ENCODE assay signal across 11 cellular contexts in the genomic region with DNA sequence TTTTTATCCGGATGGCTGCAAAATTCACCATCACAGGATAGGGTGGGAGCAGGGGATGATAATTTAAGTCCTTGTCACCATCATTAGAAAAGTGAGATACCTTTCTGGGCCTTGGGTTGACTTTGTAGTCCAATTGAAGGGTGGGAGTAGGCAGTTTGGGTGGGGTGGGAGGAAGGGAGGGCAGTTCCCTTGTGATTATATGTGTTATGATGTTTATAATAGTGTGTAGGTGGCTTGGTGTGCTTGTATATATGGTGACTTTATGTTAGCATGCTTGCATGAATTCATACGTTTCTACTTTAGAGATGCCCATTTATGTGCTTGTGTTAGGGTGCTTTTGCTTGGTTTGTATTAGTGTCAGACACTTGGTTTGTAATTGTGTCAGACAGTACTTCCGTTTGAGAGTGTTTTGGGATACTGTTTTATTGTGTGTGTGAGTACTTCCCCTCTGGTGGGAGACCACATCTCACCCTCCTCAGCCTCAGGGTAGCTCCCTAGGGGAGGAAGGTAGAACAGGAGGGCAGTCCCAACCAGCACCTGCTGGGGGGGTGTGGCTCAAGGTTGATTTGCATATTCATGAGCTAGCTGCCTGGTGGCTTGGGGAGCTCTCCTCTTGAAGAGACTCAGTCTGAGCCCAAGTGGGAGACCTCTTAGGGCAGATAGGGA. TPM values are rescaled to one million over a fixed set of nuclear protein-coding genes. Genes with fewer than 3 reads are reported as not detected.
DNase-seq lines count a peak whose midpoint lies in the region; ATAC-seq and TF ChIP-seq lines count a peak whose summit lies in the region.
"Had no signal": no experiment of that assay in that cellular context is flagged by ENCODE, and none has a peak within 500 bp of the region (broad histone marks: within the 10 kb centered on the region; RNA-seq: fewer than 3 reads in every experiment).

No MANE protein-coding gene starts in this region.

- H3K4me3 ChIP-seq in mammary epithelial cell (replicated peaks in 1 of 3; ENCODE audit: insufficient read depth in 1 of 3, low read depth in 2 of 3, low read length in 3 of 3) (no peak overlapping the region), RWPE2 (ENCODE audit: severe bottlenecking) (no peak overlapping the region)

- no TSS peak for BruUV-seq in MCF 10A (replicated peaks; lab: Mats Ljungman, UMichigan)
- BruUV-seq in mammary epithelial cell (replicated peaks; lab: Mats Ljungman, UMichigan): no TSS peak

- intact Hi-C loops in MCF 10A (cut with micrococcal nuclease) (no loop called here), mammary epithelial cell (cut with micrococcal nuclease) (no loop called here)

- H3K4me3 Mint-ChIP-seq in MCF 10A (ENCODE audit: unreplicated experiment): no peak overlapping the region

- peaks cover 10% of the 10 kb centered on the region for H3K27me3 Mint-ChIP-seq in MCF 10A (ENCODE audit: insufficient read depth, unreplicated experiment)

- DNase-seq in MCF 10A (ENCODE audit: unreplicated experiment) (peak; percentile 12), mammary epithelial cell (no peak), RWPE2 (ENCODE audit: low spot score) (no peak), NCI-H1092 (lab: John Stamatoyannopoulos, UW) (no peak), NCI-H2081 treated with DMSO at 0.1 percent for 48 hours (lab: John Stamatoyannopoulos, UW) (no peak)
- DNase-seq in activated CD4-positive, alpha-beta T cell treated with anti-CD3 and anti-CD28 coated beads, Interleukin-2, amount 50 U/mL, for 4 hours: no peak
- no peak for DNase-seq in activated T-cell treated with anti-CD3 and anti-CD28 coated beads, Interleukin-2, amount 50 U/mL, for 1 hour
- DNase-seq: activated gamma-delta T cell treated with Interleukin-2 at 50 U/mL for 16 hours, NCI-H2107, nucleus accumbens had no signal

- H3K4me1 Mint-ChIP-seq in MCF 10A (ENCODE audit: insufficient read depth, unreplicated experiment): no peaks in the 10 kb centered on the region

- POLR2A ChIA-PET in MCF 10A (lab: Yijun Ruan, JAX): interaction anchor here (1.1 kb wide), 1 partner anchor 11 kb away, joined by 3 read pairs; no protein-coding TSS in a partner anchor

- H4K20me1 ChIP-seq in mammary epithelial cell (ENCODE audit: insufficient read depth, low read length): no peaks in the 10 kb centered on the region

- dilution Hi-C loops in mammary epithelial cell (cut with HindIII; ENCODE audit: low sequenced_read_pairs): loop anchor here (5.0 kb wide), 1 partner anchor 59 kb away; no protein-coding TSS in a partner anchor

- no peak overlapping the region for H3K4me2 ChIP-seq in mammary epithelial cell (ENCODE audit: insufficient read depth, low read depth, low read length)

- no peak overlapping the region for H3K27ac Mint-ChIP-seq in MCF 10A (ENCODE audit: low read depth, unreplicated experiment)

- H3K4me1 ChIP-seq in mammary epithelial cell (ENCODE audit: insufficient read depth, low read length): peaks cover 10% of the 10 kb centered on the region
- no peaks in the 10 kb centered on the region for H3K4me1 ChIP-seq in RWPE2 (ENCODE audit: insufficient read depth, poor library complexity, severe bottlenecking)

- ATAC-seq in HG02840 (IDR thresholded peaks at IDR 0.05; ENCODE audit: low FRiP score, unreplicated experiment): peak; percentile 45
- 0 out of 3 replicates have a peak, but pooled peaks have one; percentile 20 for ATAC-seq in RWPE2 (ENCODE audit: low read depth)

- 100% methylated on average over 2 of the region's 3 CpGs for WGBS in mammary epithelial cell (ENCODE audit: low coverage, missing lambda C conversion rate)

- H3K27me3 ChIP-seq in mammary epithelial cell (ENCODE audit: insufficient read depth, low read length) (no peaks in the 10 kb centered on the region), RWPE2 (ENCODE audit: insufficient read depth, poor library complexity, severe bottlenecking) (no peaks in the 10 kb centered on the region)

- no peaks in the 10 kb centered on the region for H3K9me3 ChIP-seq in mammary epithelial cell (replicated peaks; ENCODE audit: insufficient read depth, low read length)
- no peaks in the 10 kb centered on the region for H3K9me3 ChIP-seq in RWPE2 (ENCODE audit: severe bottlenecking)

- H3K9ac ChIP-seq in mammary epithelial cell (ENCODE audit: insufficient read depth, low read length): no peak overlapping the region

- TF ChIP-seq CTCF in MCF 10A (IDR thresholded peaks at IDR 0.05; ENCODE audit: unreplicated experiment): no peak
- TF ChIP-seq CTCF in mammary epithelial cell (conservative IDR thresholded peaks at IDR 0.05 in 1 of 2, IDR thresholded peaks at IDR 0.05 in 1 of 2; ENCODE audit: extremely low read depth in 1 of 2, insufficient read depth in 1 of 2, low read depth in 1 of 2, low read length in 2 of 2): no peak
- TF ChIP-seq CTCF in RWPE2 (IDR thresholded peaks at IDR 0.05; ENCODE audit: poor library complexity, severe bottlenecking): no peak

- in situ Hi-C loops in mammary epithelial cell (cut with MboI; ENCODE audit: low sequenced_read_pairs in 2 of 2): no loop called here

- peaks cover 30% of the 10 kb centered on the region for H3K79me2 ChIP-seq in mammary epithelial cell (ENCODE audit: insufficient read depth, low read length)

- CTCF ChIA-PET in MCF 10A (lab: Yijun Ruan, JAX) (interaction anchor here (0.9 to 1.1 kb wide), 2 partner anchors 37 to 988 kb away, joined by 3 to 4 read pairs; no protein-coding TSS in a partner anchor), mammary epithelial cell (lab: Charles Lee; ENCODE audit: low non-redundant PET) (interaction anchor here (0.6 kb wide), 1 partner anchor 9 kb away, joined by 3 read pairs; no protein-coding TSS in a partner anchor)

- H3K36me3 Mint-ChIP-seq in MCF 10A (ENCODE audit: insufficient read depth, unreplicated experiment): no peaks in the 10 kb centered on the region

- H3K9me3 Mint-ChIP-seq in MCF 10A (ENCODE audit: unreplicated experiment): no peaks in the 10 kb centered on the region

- H3K36me3 ChIP-seq in mammary epithelial cell (ENCODE audit: insufficient read depth, low read length): no peaks in the 10 kb centered on the region
- H3K36me3 ChIP-seq in RWPE2 (ENCODE audit: low read depth): no peaks in the 10 kb centered on the region

- no peak overlapping the region for H2AFZ ChIP-seq in mammary epithelial cell (ENCODE audit: low read depth, low read length)

- H3K27ac ChIP-seq in mammary epithelial cell (ENCODE audit: insufficient read depth, low read depth, low read length) (no peak overlapping the region), RWPE2 (ENCODE audit: poor library complexity, severe bottlenecking) (no peak overlapping the region)

RNA-seq across cellular contexts. Expression of gene POU3F1, which starts 6.3 kb away (rescaled TPM):
- total RNA-seq in MCF 10A (2022) (0.14 TPM in 1 of 2 replicates, not detected in the other), mammary epithelial cell (under 1 TPM; 0.17 to 0.59 TPM)
- 0.05 TPM for polyA plus RNA-seq in mammary epithelial cell
- not detected for polyA minus RNA-seq in mammary epithelial cell

RNA-seq across cellular contexts. Expression of gene UTP11, which starts 40.3 kb away (rescaled TPM):
- total RNA-seq in MCF 10A (2022) (66.5 and 70.3 TPM in 2 replicates), mammary epithelial cell (10 to 100 TPM; 34.0 to 42.1 TPM)
- polyA plus RNA-seq in mammary epithelial cell: 27.0 TPM
- 11.9 TPM for polyA minus RNA-seq in mammary epithelial cell

RNA-seq across cellular contexts. Expression of gene FHL3, which starts 47.6 kb away (rescaled TPM):
- total RNA-seq in MCF 10A (2022): 13.5 and 18.8 TPM in 2 replicates
- total RNA-seq in mammary epithelial cell: 10 to 100 TPM; 21.5 to 29.0 TPM
- 15.6 TPM for polyA plus RNA-seq in mammary epithelial cell
- 77.3 TPM for polyA minus RNA-seq in mammary epithelial cell
